In the genomic region with DNA sequence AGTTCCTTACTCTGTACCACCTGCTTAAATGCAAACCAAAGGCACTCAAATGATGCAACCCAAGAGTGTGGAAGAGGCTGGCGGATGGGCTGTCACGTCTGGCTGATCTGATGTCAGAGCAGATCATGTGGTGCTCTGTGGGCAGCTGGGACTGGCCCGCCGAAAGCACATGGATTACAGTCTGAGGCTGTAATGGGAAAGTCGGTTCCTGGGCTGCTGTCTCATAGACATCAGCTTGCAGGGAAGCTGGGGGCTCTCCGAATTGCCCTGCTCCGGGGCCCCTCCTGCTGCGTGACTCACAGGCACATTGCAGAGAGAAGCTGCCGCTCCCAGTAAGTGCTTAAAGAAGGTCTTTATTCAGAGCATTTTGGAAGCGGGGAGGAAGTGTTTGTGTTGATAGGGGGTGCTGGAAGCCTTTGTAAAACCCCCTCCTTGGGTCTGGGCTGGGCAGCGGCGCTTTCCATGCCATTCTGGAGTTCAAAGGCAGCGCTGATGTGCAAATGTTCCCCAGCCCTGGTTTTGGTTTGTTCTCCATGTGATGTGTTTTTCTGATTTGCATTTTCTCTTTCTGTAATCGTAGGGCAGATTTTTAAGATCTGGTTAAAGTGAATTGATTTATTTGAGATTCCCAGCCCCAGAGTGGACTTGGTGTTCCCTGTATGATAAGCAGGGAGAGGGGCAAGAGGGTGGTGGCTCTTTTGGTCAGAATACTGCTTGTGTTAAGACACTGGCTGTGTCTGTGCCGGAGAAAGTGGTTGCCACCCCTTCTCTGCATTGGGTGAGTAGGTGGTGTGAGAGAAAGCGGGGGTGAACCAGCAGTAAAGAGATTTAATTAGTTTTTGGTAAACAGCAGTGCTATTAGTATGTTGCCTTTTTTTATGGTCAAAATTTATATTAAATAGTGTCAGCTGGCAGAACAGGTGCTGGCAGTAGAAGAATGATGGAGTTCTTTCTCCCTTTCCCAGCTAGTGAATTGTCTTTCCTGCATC, we compare ENCODE assay signal across 1 cellular context.
TF ChIP-seq lines count a peak whose summit lies in the region.

No MANE protein-coding gene starts in this region.

TF ChIP-seq in GM12878, 131 proteins besides CTCF, POLR2A, EP300 and RAD21 (continued from another document and continues in another):
- TF ChIP-seq HCFC1 (IDR thresholded peaks at IDR 0.05; ENCODE audit: low read length): no peak
- TF ChIP-seq, protein P1, sequence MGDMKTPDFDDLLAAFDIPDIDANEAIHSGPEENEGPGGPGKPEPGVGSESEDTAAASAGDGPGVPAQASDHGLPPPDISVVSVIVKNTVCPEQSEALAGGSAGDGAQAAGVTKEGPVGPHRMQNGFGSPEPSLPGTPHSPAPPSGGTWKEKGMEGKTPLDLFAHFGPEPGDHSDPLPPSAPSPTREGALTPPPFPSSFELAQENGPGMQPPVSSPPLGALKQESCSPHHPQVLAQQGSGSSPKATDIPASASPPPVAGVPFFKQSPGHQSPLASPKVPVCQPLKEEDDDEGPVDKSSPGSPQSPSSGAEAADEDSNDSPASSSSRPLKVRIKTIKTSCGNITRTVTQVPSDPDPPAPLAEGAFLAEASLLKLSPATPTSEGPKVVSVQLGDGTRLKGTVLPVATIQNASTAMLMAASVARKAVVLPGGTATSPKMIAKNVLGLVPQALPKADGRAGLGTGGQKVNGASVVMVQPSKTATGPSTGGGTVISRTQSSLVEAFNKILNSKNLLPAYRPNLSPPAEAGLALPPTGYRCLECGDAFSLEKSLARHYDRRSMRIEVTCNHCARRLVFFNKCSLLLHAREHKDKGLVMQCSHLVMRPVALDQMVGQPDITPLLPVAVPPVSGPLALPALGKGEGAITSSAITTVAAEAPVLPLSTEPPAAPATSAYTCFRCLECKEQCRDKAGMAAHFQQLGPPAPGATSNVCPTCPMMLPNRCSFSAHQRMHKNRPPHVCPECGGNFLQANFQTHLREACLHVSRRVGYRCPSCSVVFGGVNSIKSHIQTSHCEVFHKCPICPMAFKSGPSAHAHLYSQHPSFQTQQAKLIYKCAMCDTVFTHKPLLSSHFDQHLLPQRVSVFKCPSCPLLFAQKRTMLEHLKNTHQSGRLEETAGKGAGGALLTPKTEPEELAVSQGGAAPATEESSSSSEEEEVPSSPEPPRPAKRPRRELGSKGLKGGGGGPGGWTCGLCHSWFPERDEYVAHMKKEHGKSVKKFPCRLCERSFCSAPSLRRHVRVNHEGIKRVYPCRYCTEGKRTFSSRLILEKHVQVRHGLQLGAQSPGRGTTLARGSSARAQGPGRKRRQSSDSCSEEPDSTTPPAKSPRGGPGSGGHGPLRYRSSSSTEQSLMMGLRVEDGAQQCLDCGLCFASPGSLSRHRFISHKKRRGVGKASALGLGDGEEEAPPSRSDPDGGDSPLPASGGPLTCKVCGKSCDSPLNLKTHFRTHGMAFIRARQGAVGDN (IDR thresholded peaks at IDR 0.05): 0 out of 2 replicates have a peak, but pooled peaks have one; percentile 57
- TF ChIP-seq, protein P2, sequence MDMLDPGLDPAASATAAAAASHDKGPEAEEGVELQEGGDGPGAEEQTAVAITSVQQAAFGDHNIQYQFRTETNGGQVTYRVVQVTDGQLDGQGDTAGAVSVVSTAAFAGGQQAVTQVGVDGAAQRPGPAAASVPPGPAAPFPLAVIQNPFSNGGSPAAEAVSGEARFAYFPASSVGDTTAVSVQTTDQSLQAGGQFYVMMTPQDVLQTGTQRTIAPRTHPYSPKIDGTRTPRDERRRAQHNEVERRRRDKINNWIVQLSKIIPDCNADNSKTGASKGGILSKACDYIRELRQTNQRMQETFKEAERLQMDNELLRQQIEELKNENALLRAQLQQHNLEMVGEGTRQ (IDR thresholded peaks at IDR 0.05; ENCODE audit: borderline replicate concordance, low read depth, low read length): peak; percentile 62
- TF ChIP-seq CBX5 (IDR thresholded peaks at IDR 0.05; ENCODE audit: low read depth): no peak
- TF ChIP-seq POLR2AphosphoS5 (IDR thresholded peaks at IDR 0.05; ENCODE audit: low read length): peak; percentile 79
- peak; percentile 50 for TF ChIP-seq KLF5 (IDR thresholded peaks at IDR 0.05; ENCODE audit: partially characterized antibody)
- TF ChIP-seq, protein P3, sequence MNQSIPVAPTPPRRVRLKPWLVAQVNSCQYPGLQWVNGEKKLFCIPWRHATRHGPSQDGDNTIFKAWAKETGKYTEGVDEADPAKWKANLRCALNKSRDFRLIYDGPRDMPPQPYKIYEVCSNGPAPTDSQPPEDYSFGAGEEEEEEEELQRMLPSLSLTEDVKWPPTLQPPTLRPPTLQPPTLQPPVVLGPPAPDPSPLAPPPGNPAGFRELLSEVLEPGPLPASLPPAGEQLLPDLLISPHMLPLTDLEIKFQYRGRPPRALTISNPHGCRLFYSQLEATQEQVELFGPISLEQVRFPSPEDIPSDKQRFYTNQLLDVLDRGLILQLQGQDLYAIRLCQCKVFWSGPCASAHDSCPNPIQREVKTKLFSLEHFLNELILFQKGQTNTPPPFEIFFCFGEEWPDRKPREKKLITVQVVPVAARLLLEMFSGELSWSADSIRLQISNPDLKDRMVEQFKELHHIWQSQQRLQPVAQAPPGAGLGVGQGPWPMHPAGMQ (IDR thresholded peaks at IDR 0.05; ENCODE audit: borderline replicate concordance): no peak
- no peak for TF ChIP-seq SIN3A (IDR thresholded peaks at IDR 0.05; ENCODE audit: low read depth, low read length)
- TF ChIP-seq CHD4 (IDR thresholded peaks at IDR 0.05): no peak
- no peak for TF ChIP-seq ZNF384 (IDR thresholded peaks at IDR 0.05; ENCODE audit: borderline replicate concordance, low read depth, low read length)
- no peak for TF ChIP-seq HDAC2 (IDR thresholded peaks at IDR 0.05)
- TF ChIP-seq CBX3 (IDR thresholded peaks at IDR 0.05; ENCODE audit: borderline replicate concordance, low read depth): no peak
- TF ChIP-seq YY1 (IDR thresholded peaks at IDR 0.05; ENCODE audit: low read depth, low read length): peak; percentile 35; the same call in 1 of the 2 replicates
- TF ChIP-seq, protein P4, sequence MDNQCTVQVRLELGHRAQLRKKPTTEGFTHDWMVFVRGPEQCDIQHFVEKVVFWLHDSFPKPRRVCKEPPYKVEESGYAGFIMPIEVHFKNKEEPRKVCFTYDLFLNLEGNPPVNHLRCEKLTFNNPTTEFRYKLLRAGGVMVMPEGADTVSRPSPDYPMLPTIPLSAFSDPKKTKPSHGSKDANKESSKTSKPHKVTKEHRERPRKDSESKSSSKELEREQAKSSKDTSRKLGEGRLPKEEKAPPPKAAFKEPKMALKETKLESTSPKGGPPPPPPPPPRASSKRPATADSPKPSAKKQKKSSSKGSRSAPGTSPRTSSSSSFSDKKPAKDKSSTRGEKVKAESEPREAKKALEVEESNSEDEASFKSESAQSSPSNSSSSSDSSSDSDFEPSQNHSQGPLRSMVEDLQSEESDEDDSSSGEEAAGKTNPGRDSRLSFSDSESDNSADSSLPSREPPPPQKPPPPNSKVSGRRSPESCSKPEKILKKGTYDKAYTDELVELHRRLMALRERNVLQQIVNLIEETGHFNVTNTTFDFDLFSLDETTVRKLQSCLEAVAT (IDR thresholded peaks at IDR 0.05): peak; percentile 33; the same call in 1 of the 2 replicates
- TF ChIP-seq ZSCAN29 (IDR thresholded peaks at IDR 0.05): no peak
- no peak for TF ChIP-seq FOXM1 (IDR thresholded peaks at IDR 0.05; ENCODE audit: low read depth, low read length)
- TF ChIP-seq IRF4 (IDR thresholded peaks at IDR 0.05; ENCODE audit: low read depth, low read length): no peak
- TF ChIP-seq PAX5 (IDR thresholded peaks at IDR 0.05; ENCODE audit: borderline replicate concordance, low read depth, low read length): peak; percentile 82
- TF ChIP-seq BRCA1 (IDR thresholded peaks at IDR 0.05; ENCODE audit: low read depth, low read length): no peak
- no peak for TF ChIP-seq NFIC (IDR thresholded peaks at IDR 0.05; ENCODE audit: low read depth, low read length)
- no peak for TF ChIP-seq FOXK2 (IDR thresholded peaks at IDR 0.05)
- peak; percentile 13 for TF ChIP-seq RELA (IDR thresholded peaks at IDR 0.05; ENCODE audit: borderline replicate concordance, partially characterized antibody)
- TF ChIP-seq, protein P5, sequence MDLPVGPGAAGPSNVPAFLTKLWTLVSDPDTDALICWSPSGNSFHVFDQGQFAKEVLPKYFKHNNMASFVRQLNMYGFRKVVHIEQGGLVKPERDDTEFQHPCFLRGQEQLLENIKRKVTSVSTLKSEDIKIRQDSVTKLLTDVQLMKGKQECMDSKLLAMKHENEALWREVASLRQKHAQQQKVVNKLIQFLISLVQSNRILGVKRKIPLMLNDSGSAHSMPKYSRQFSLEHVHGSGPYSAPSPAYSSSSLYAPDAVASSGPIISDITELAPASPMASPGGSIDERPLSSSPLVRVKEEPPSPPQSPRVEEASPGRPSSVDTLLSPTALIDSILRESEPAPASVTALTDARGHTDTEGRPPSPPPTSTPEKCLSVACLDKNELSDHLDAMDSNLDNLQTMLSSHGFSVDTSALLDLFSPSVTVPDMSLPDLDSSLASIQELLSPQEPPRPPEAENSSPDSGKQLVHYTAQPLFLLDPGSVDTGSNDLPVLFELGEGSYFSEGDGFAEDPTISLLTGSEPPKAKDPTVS (IDR thresholded peaks at IDR 0.05; ENCODE audit: low read depth, low read length): no peak
- no peak for TF ChIP-seq KAT2A (conservative IDR thresholded peaks at IDR 0.05; ENCODE audit: control insufficient read depth, low read depth, low read length)
- TF ChIP-seq, protein P6, sequence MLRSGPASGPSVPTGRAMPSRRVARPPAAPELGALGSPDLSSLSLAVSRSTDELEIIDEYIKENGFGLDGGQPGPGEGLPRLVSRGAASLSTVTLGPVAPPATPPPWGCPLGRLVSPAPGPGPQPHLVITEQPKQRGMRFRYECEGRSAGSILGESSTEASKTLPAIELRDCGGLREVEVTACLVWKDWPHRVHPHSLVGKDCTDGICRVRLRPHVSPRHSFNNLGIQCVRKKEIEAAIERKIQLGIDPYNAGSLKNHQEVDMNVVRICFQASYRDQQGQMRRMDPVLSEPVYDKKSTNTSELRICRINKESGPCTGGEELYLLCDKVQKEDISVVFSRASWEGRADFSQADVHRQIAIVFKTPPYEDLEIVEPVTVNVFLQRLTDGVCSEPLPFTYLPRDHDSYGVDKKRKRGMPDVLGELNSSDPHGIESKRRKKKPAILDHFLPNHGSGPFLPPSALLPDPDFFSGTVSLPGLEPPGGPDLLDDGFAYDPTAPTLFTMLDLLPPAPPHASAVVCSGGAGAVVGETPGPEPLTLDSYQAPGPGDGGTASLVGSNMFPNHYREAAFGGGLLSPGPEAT (IDR thresholded peaks at IDR 0.05; ENCODE audit: low read depth): 0 out of 2 replicates have a peak, but pooled peaks have one; percentile 67
- no peak for TF ChIP-seq BMI1 (IDR thresholded peaks at IDR 0.05; ENCODE audit: borderline replicate concordance)
- no peak for TF ChIP-seq NRF1 (conservative IDR thresholded peaks at IDR 0.05; ENCODE audit: low read depth, low read length)
- no peak for TF ChIP-seq SRF (IDR thresholded peaks at IDR 0.05; ENCODE audit: low read depth in 2 of 2, low read length in 2 of 2)
- TF ChIP-seq, protein P7, sequence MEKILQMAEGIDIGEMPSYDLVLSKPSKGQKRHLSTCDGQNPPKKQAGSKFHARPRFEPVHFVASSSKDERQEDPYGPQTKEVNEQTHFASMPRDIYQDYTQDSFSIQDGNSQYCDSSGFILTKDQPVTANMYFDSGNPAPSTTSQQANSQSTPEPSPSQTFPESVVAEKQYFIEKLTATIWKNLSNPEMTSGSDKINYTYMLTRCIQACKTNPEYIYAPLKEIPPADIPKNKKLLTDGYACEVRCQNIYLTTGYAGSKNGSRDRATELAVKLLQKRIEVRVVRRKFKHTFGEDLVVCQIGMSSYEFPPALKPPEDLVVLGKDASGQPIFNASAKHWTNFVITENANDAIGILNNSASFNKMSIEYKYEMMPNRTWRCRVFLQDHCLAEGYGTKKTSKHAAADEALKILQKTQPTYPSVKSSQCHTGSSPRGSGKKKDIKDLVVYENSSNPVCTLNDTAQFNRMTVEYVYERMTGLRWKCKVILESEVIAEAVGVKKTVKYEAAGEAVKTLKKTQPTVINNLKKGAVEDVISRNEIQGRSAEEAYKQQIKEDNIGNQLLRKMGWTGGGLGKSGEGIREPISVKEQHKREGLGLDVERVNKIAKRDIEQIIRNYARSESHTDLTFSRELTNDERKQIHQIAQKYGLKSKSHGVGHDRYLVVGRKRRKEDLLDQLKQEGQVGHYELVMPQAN (conservative IDR thresholded peaks at IDR 0.05): peak; percentile 70; the same call in 1 of the 2 replicates
- TF ChIP-seq, protein P8, sequence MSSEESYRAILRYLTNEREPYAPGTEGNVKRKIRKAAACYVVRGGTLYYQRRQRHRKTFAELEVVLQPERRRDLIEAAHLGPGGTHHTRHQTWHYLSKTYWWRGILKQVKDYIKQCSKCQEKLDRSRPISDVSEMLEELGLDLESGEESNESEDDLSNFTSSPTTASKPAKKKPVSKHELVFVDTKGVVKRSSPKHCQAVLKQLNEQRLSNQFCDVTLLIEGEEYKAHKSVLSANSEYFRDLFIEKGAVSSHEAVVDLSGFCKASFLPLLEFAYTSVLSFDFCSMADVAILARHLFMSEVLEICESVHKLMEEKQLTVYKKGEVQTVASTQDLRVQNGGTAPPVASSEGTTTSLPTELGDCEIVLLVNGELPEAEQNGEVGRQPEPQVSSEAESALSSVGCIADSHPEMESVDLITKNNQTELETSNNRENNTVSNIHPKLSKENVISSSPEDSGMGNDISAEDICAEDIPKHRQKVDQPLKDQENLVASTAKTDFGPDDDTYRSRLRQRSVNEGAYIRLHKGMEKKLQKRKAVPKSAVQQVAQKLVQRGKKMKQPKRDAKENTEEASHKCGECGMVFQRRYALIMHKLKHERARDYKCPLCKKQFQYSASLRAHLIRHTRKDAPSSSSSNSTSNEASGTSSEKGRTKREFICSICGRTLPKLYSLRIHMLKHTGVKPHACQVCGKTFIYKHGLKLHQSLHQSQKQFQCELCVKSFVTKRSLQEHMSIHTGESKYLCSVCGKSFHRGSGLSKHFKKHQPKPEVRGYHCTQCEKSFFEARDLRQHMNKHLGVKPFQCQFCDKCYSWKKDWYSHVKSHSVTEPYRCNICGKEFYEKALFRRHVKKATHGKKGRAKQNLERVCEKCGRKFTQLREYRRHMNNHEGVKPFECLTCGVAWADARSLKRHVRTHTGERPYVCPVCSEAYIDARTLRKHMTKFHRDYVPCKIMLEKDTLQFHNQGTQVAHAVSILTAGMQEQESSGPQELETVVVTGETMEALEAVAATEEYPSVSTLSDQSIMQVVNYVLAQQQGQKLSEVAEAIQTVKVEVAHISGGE (CRISPR knock-in tag; IDR thresholded peaks at IDR 0.05): no peak
- TF ChIP-seq NBN (IDR thresholded peaks at IDR 0.05): peak; percentile 75; the same call in 1 of the 2 replicates
- no peak for TF ChIP-seq ZNF622 (IDR thresholded peaks at IDR 0.05)
